In genomic region chr9:21392270-21392669, GRCh38 we compare ENCODE assay signal across 10 cellular contexts. TPM values are rescaled to one million over a fixed set of nuclear protein-coding genes. Genes with fewer than 3 reads are reported as not detected.
A peak's percentile ranks its signal among the peaks of the same experiment; 100 is the strongest.
DNase-seq lines count a peak whose midpoint lies in the region; ATAC-seq, FAIRE-seq and TF ChIP-seq lines count a peak whose summit lies in the region.
"Had no signal": no experiment of that assay in that cellular context is flagged by ENCODE, and none has a peak within 500 bp of the region (broad histone marks: within the 10 kb centered on the region; RNA-seq: fewer than 3 reads in every experiment).

No MANE protein-coding gene starts in this region.

- no peaks in the 10 kb centered on the region for H3K4me1 ChIP-seq in A549
- H3K4me1 ChIP-seq in PC-9 (replicated peaks; ENCODE audit: insufficient read depth) = no peaks in the 10 kb centered on the region

- H3K27ac ChIP-seq in A549 (no peak overlapping the region), PC-9 (no peak overlapping the region)
- H3K27ac ChIP-seq: HL-60 had no signal

- H3K27me3 ChIP-seq in PC-9 (ENCODE audit: insufficient read depth, low read depth) = no peaks in the 10 kb centered on the region

- no peaks in the 10 kb centered on the region for H3K79me2 ChIP-seq in PC-9 (ENCODE audit: low read depth)

- DNase-seq in A549 (ENCODE audit: low read depth in 1 of 2, low spot score in 1 of 2) = peak; percentile 37 to 83
- DNase-seq in PC-9 = no peak
- peak; percentile 71 for DNase-seq in kidney tubule cell (ENCODE audit: low spot score)
- no peak for DNase-seq in NCI-H510A treated with DMSO at 0.1 percent for 48 hours (lab: John Stamatoyannopoulos, UW)
- DNase-seq in NCI-H2029 (lab: John Stamatoyannopoulos, UW) = no peak
- DNase-seq in NCI-H2029 treated with DMSO at 0.1 percent for 48 hours (lab: John Stamatoyannopoulos, UW) = no peak

- H3K9me3 ChIP-seq in A549 (no peaks in the 10 kb centered on the region), PC-9 (ENCODE audit: insufficient read depth, low read depth) (no peaks in the 10 kb centered on the region)

- H3K4me3 ChIP-seq in A549 (no peak overlapping the region), PC-9 (no peak overlapping the region)

- TF ChIP-seq CTCF in A549 (IDR thresholded peaks at IDR 0.05) (0 out of 3 replicates have a peak, but pooled peaks have one; percentile 7), PC-9 (conservative IDR thresholded peaks at IDR 0.05) (peak; percentile 28; the same call in 1 of the 2 replicates)

- CTCF ChIA-PET in A549 (lab: Yijun Ruan, JAX) = interaction anchor here (0.6 to 2.3 kb wide), 7 partner anchors 10 to 156 kb away, joined by 3 to 7 read pairs (median 5); no protein-coding TSS in a partner anchor
- CTCF ChIA-PET in PC-9 (lab: Charles Lee) = no interaction called here

- intact Hi-C loops in PC-9 (cut with micrococcal nuclease; ENCODE audit: unreplicated experiment) = no loop called here

- H3F3A ChIP-seq in PC-9 (ENCODE audit: insufficient read depth, low read depth) = no peaks in the 10 kb centered on the region

- no peak for TF ChIP-seq EP300 in A549 (IDR thresholded peaks at IDR 0.05)

- ATAC-seq in A549 (peak; percentile 95 to 98), GM18502 (IDR thresholded peaks at IDR 0.05; ENCODE audit: poor library complexity, unreplicated experiment) (peak; percentile 87), HG02798 (IDR thresholded peaks at IDR 0.05; ENCODE audit: poor library complexity, unreplicated experiment) (peak; percentile 83)

- 46% methylated on average over 6 of the region's 6 CpGs for WGBS in A549 (ENCODE audit: missing lambda C conversion rate)

- no peak for TF ChIP-seq POLR2A in A549 (IDR thresholded peaks at IDR 0.05; ENCODE audit: low read length)

- FAIRE-seq in A549 (lab: Jason Lieb, UNC) = peak; percentile 51
- FAIRE-seq: colon had no signal

- no TSS peak for BruUV-seq in PC-9 (replicated peaks; lab: Mats Ljungman, UMichigan)

- TF ChIP-seq RAD21 in A549 (conservative IDR thresholded peaks at IDR 0.05 in 1 of 2, IDR thresholded peaks at IDR 0.05 in 1 of 2) = no peak; a peak in 1 of 5 replicates

- H3K9me2 ChIP-seq in PC-9 (ENCODE audit: insufficient read depth) = no peaks in the 10 kb centered on the region

- H3K4me2 ChIP-seq in A549 (no peak overlapping the region), PC-9 (no peak overlapping the region)

- POLR2A ChIA-PET in A549 (lab: Yijun Ruan, JAX) (interaction anchor here (1.0 kb wide), 1 partner anchor 57 kb away, joined by 3 read pairs; the partner anchor contains the start of gene KLHL9), PC-9 (lab: Charles Lee; ENCODE audit: unreplicated experiment) (no interaction called here)

- H2AFZ ChIP-seq in PC-9 = no peak overlapping the region

- no peaks in the 10 kb centered on the region for H3K36me3 ChIP-seq in PC-9 (ENCODE audit: low read depth)

- H4K20me1 ChIP-seq in PC-9 (ENCODE audit: insufficient read depth) = no peaks in the 10 kb centered on the region

TF ChIP-seq in A549, 52 proteins besides CTCF, POLR2A, EP300 and RAD21:
- TF ChIP-seq ZFP36 (IDR thresholded peaks at IDR 0.05; ENCODE audit: borderline replicate concordance, partially characterized antibody) (no peak), CBX8 (IDR thresholded peaks at IDR 0.05) (no peak), CEBPB (IDR thresholded peaks at IDR 0.05) (no peak), KDM5A (IDR thresholded peaks at IDR 0.05) (no peak), FOSB (CRISPR knock-in tag; IDR thresholded peaks at IDR 0.05) (no peak), JUNB (IDR thresholded peaks at IDR 0.05) (no peak), TFCP2L1 (CRISPR knock-in tag; IDR thresholded peaks at IDR 0.05) (no peak), BHLHE40 (IDR thresholded peaks at IDR 0.05; ENCODE audit: low read depth, low read length) (no peak), POLR2AphosphoS2 (conservative IDR thresholded peaks at IDR 0.05; ENCODE audit: low read length) (no peak), ESRRA (IDR thresholded peaks at IDR 0.05; ENCODE audit: borderline replicate concordance, low read length) (no peak), RFX5 (IDR thresholded peaks at IDR 0.05) (no peak), ZNF302 (CRISPR knock-in tag; IDR thresholded peaks at IDR 0.05) (no peak), NPAS2 (CRISPR knock-in tag; IDR thresholded peaks at IDR 0.05; ENCODE audit: borderline replicate concordance) (no peak)
- TF ChIP-seq, protein P1, sequence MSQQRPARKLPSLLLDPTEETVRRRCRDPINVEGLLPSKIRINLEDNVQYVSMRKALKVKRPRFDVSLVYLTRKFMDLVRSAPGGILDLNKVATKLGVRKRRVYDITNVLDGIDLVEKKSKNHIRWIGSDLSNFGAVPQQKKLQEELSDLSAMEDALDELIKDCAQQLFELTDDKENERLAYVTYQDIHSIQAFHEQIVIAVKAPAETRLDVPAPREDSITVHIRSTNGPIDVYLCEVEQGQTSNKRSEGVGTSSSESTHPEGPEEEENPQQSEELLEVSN (IDR thresholded peaks at IDR 0.05; ENCODE audit: borderline replicate concordance, low read depth) = no peak

RNA-seq across cellular contexts. Expression of gene IFNA2, which starts 7.1 kb away (rescaled TPM):
- polyA plus RNA-seq in A549 (2011; rRNA removed) (not detected in 2 replicates), A549 (2017; fragmentation: RNase III; extraction: RNeasy Plus Mini Kit Qiagen cat#74134 plus additional on column Dnase treatment) (not detected in 3 replicates)
- not detected in 2 replicates for polyA plus RNA-seq in A549 (2012; cell fraction: cytosol; rRNA removed)
- polyA plus RNA-seq in A549 (2012; cell fraction: nucleus; rRNA removed) = not detected in 2 replicates
- not detected in 2 replicates for polyA minus RNA-seq in A549 (2011; rRNA and poly(A)+ RNA removed)
- total RNA-seq in PC-9 (2021) = not detected in 2 replicates

RNA-seq across cellular contexts. Expression of gene IFNA8, which starts 16.6 kb away (rescaled TPM):
- not detected in 2 replicates for polyA plus RNA-seq in A549 (2011; rRNA removed)
- polyA plus RNA-seq in A549 (2012; cell fraction: cytosol; rRNA removed) = not detected in 2 replicates
- not detected in 2 replicates for polyA plus RNA-seq in A549 (2012; cell fraction: nucleus; rRNA removed)
- polyA plus RNA-seq in A549 (2017; fragmentation: RNase III; extraction: RNeasy Plus Mini Kit Qiagen cat#74134 plus additional on column Dnase treatment) = not detected in 3 replicates
- polyA minus RNA-seq in A549 (2011; rRNA and poly(A)+ RNA removed) = not detected in 2 replicates
- total RNA-seq in PC-9 (2021) = not detected in 2 replicates

RNA-seq across cellular contexts. Expression of gene IFNA13, which starts 24.4 kb away (rescaled TPM):
- not detected in 2 replicates for polyA plus RNA-seq in A549 (2011; rRNA removed)
- polyA plus RNA-seq in A549 (2012; cell fraction: cytosol; rRNA removed) = not detected in 2 replicates
- polyA plus RNA-seq in A549 (2012; cell fraction: nucleus; rRNA removed) = not detected in 2 replicates
- not detected in 3 replicates for polyA plus RNA-seq in A549 (2017; fragmentation: RNase III; extraction: RNeasy Plus Mini Kit Qiagen cat#74134 plus additional on column Dnase treatment)
- polyA minus RNA-seq in A549 (2011; rRNA and poly(A)+ RNA removed) = not detected in 2 replicates
- total RNA-seq in PC-9 (2021) = not detected in 2 replicates

RNA-seq across cellular contexts. Expression of gene IFNA6, which starts 41.6 kb away (rescaled TPM):
- not detected in 2 replicates for polyA plus RNA-seq in A549 (2011; rRNA removed)
- polyA plus RNA-seq in A549 (2012; cell fraction: cytosol; rRNA removed) = not detected in 2 replicates
- not detected in 2 replicates for polyA plus RNA-seq in A549 (2012; cell fraction: nucleus; rRNA removed)
- polyA plus RNA-seq in A549 (2017; fragmentation: RNase III; extraction: RNeasy Plus Mini Kit Qiagen cat#74134 plus additional on column Dnase treatment) = not detected in 3 replicates
- polyA minus RNA-seq in A549 (2011; rRNA and poly(A)+ RNA removed) = not detected in 2 replicates
- not detected in 2 replicates for total RNA-seq in PC-9 (2021)

RNA-seq across cellular contexts. Expression of gene IFNA1, which starts 48.0 kb away (rescaled TPM):
- polyA plus RNA-seq in A549 (2011; rRNA removed) = not detected in 2 replicates
- polyA plus RNA-seq in A549 (2012; cell fraction: cytosol; rRNA removed) = not detected in 2 replicates
- polyA plus RNA-seq in A549 (2012; cell fraction: nucleus; rRNA removed) = not detected in 2 replicates
- not detected in 3 replicates for polyA plus RNA-seq in A549 (2017; fragmentation: RNase III; extraction: RNeasy Plus Mini Kit Qiagen cat#74134 plus additional on column Dnase treatment)
- polyA minus RNA-seq in A549 (2011; rRNA and poly(A)+ RNA removed) = not detected in 2 replicates
- total RNA-seq in PC-9 (2021) = not detected in 2 replicates

Comparison
In these comparisons a context has a peak if more than half of its experiments do, and no peak if none do; other contexts are left out.
1. DNase-seq: peak in A549 (2 of 2) and kidney tubule cell (single experiment); none in PC-9 (0 of 2), NCI-H510A treated with DMSO at 0.1 percent for 48 hours (single experiment), NCI-H2029 (single experiment) and NCI-H2029 treated with DMSO at 0.1 percent for 48 hours (single experiment).
2. Peak in every context shown above with its lines, with median percentiles within 50 percentile points of each other: ATAC-seq.